ENCODE assay signal across 8 cellular contexts in genomic region chr16:53041196-53041977, GRCh38. TPM values are rescaled to one million over a fixed set of nuclear protein-coding genes. Genes with fewer than 3 reads are reported as not detected.
A peak's percentile ranks its signal among the peaks of the same experiment; 100 is the strongest.
DNase-seq lines count a peak whose midpoint lies in the region; ATAC-seq and TF ChIP-seq lines count a peak whose summit lies in the region.

No MANE protein-coding gene starts in this region.

- BruUV-seq in mammary epithelial cell (replicated peaks; lab: Mats Ljungman, UMichigan), result no TSS peak

- peaks cover 0 to 9% of the 10 kb centered on the region in 2 experiments; a peak in 2 of 4 replicates for H3K4me1 ChIP-seq in SK-N-SH (ENCODE audit: control insufficient read depth in 1 of 2, insufficient read depth in 2 of 2, low read depth in 1 of 2, low read length in 1 of 2)
- peaks cover 46% of the 10 kb centered on the region for H3K4me1 ChIP-seq in mammary epithelial cell (ENCODE audit: insufficient read depth, low read length)

- no peaks in the 10 kb centered on the region for H3K9me2 ChIP-seq in SK-N-SH

- intact Hi-C loops in mammary epithelial cell (cut with micrococcal nuclease) (loop anchor here (10.0 kb wide), 1 partner anchor 393 kb away; the partner anchor contains the start of gene RBL2), left colon (cut with DNase I, micrococcal nuclease) (loop anchor here in 1 of 2 donors (10.0 kb wide), 1 partner anchor 473 kb away; no protein-coding TSS in a partner anchor)

- H3K27me3 ChIP-seq in SK-N-SH (ENCODE audit: insufficient read depth) (no peaks in the 10 kb centered on the region), mammary epithelial cell (ENCODE audit: insufficient read depth, low read length) (no peaks in the 10 kb centered on the region)

- H2AFZ ChIP-seq in SK-N-SH (ENCODE audit: low read depth) (no peak overlapping the region), mammary epithelial cell (ENCODE audit: low read depth, low read length) (peak overlapping the region; percentile 73)

- POLR2A ChIA-PET in SK-N-SH (lab: Yijun Ruan, JAX), result interaction anchor here (0.7 kb wide), 1 partner anchor 1437 kb away, joined by 7 read pairs; no protein-coding TSS in a partner anchor

- peak; percentile 48; the same call in 2 of the 3 replicates for ATAC-seq in SK-N-SH treated with all-trans-retinoic acid at 6 μM for 48 hours
- ATAC-seq in left colon, result peak; percentile 26

- H3F3A ChIP-seq in SK-N-SH (replicated peaks; ENCODE audit: insufficient read depth), result no peaks in the 10 kb centered on the region

- CTCF ChIA-PET in SK-N-SH (lab: Yijun Ruan, JAX) (interaction anchor here (2.3 kb wide), 1 partner anchor 19 kb away, joined by 10 read pairs; no protein-coding TSS in a partner anchor), mammary epithelial cell (lab: Charles Lee; ENCODE audit: low non-redundant PET) (interaction anchor here (0.6 kb wide), 2 partner anchors 11 to 374 kb away, joined by 5 to 10 read pairs; partner anchors contain the start of gene CHD9NB)

- DNase-seq in SK-N-SH (no peak), mammary epithelial cell (peak; percentile 90), left colon (peak in 1 of 2 donors; percentile 59), NCI-H1417 treated with DMSO at 0.1 percent for 48 hours (lab: John Stamatoyannopoulos, UW) (no peak), SHP77 (lab: John Stamatoyannopoulos, UW) (no peak), SW480 (ENCODE audit: low spot score) (no peak), NCI-H146 treated with DMSO at 0.1 percent for 48 hours (lab: John Stamatoyannopoulos, UW; ENCODE audit: unreplicated experiment) (no peak)

- TF ChIP-seq CTCF in SK-N-SH (IDR thresholded peaks at IDR 0.05) (no peak), mammary epithelial cell (conservative IDR thresholded peaks at IDR 0.05 in 1 of 2, IDR thresholded peaks at IDR 0.05 in 1 of 2; ENCODE audit: extremely low read depth in 1 of 2, insufficient read depth in 1 of 2, low read depth in 1 of 2, low read length in 2 of 2) (no peak)

- H3K9me3 ChIP-seq in SK-N-SH, result no peaks in the 10 kb centered on the region
- no peaks in the 10 kb centered on the region for H3K9me3 ChIP-seq in mammary epithelial cell (replicated peaks; ENCODE audit: insufficient read depth, low read length)

- H3K4me3 ChIP-seq in SK-N-SH (ENCODE audit: low read depth in 2 of 2, low read length in 1 of 2) (no peak overlapping the region), mammary epithelial cell (replicated peaks in 1 of 3; ENCODE audit: insufficient read depth in 1 of 3, low read depth in 2 of 3, low read length in 3 of 3) (peak overlapping the region; percentile 7 to 35 (median 26))

- no peak overlapping the region for H3K4me2 ChIP-seq in SK-N-SH
- H3K4me2 ChIP-seq in mammary epithelial cell (ENCODE audit: insufficient read depth, low read depth, low read length), result peak overlapping the region; percentile 81

- no peaks in the 10 kb centered on the region for H3K79me2 ChIP-seq in SK-N-SH (ENCODE audit: insufficient read depth)
- no peaks in the 10 kb centered on the region for H3K79me2 ChIP-seq in mammary epithelial cell (ENCODE audit: insufficient read depth, low read length)

- TF ChIP-seq RAD21 in SK-N-SH (IDR thresholded peaks at IDR 0.05; ENCODE audit: low read length), result no peak

- in situ Hi-C loops in mammary epithelial cell (cut with MboI; ENCODE audit: low sequenced_read_pairs in 2 of 2), result no loop called here

- TF ChIP-seq EP300 in SK-N-SH (IDR thresholded peaks at IDR 0.05; ENCODE audit: borderline replicate concordance in 1 of 2, low read depth in 1 of 2, low read length in 1 of 2), result no peak

- H3K27ac ChIP-seq in SK-N-SH (ENCODE audit: low read depth in 2 of 2, low read length in 1 of 2) (no peak overlapping the region; a peak in 1 of 4 replicates), mammary epithelial cell (ENCODE audit: insufficient read depth, low read depth, low read length) (peak overlapping the region; percentile 50)

- H3K9ac ChIP-seq in SK-N-SH (no peak overlapping the region), mammary epithelial cell (ENCODE audit: insufficient read depth, low read length) (peak overlapping the region; percentile 24)

- no peaks in the 10 kb centered on the region for H3K36me3 ChIP-seq in SK-N-SH (replicated peaks in 1 of 2; ENCODE audit: control insufficient read depth in 1 of 2, insufficient read depth in 2 of 2, low read length in 1 of 2)
- no peaks in the 10 kb centered on the region for H3K36me3 ChIP-seq in mammary epithelial cell (ENCODE audit: insufficient read depth, low read length)

- H4K20me1 ChIP-seq in SK-N-SH (ENCODE audit: insufficient read depth), result no peaks in the 10 kb centered on the region
- no peaks in the 10 kb centered on the region for H4K20me1 ChIP-seq in mammary epithelial cell (ENCODE audit: insufficient read depth, low read length)

- 74% methylated on average over 5 of the region's 5 CpGs for WGBS in SK-N-SH (ENCODE audit: low lambda C conversion rate)
- 34% methylated on average over 5 of the region's 5 CpGs for WGBS in mammary epithelial cell (ENCODE audit: low coverage, missing lambda C conversion rate)

- dilution Hi-C loops in mammary epithelial cell (cut with HindIII; ENCODE audit: low sequenced_read_pairs), result no loop called here

TF ChIP-seq in SK-N-SH treated with all-trans-retinoic acid at 6 μM for 48 hours, 23 proteins besides CTCF, POLR2A, EP300 and RAD21:
- no peak for TF ChIP-seq ESRRG (CRISPR knock-in tag; IDR thresholded peaks at IDR 0.05)
- no peak for TF ChIP-seq ARNTL (CRISPR knock-in tag; IDR thresholded peaks at IDR 0.05; ENCODE audit: borderline replicate concordance, low read depth)
- TF ChIP-seq TCF4 (CRISPR knock-in tag; IDR thresholded peaks at IDR 0.05; ENCODE audit: borderline replicate concordance), result no peak
- no peak for TF ChIP-seq CSDC2 (CRISPR knock-in tag; IDR thresholded peaks at IDR 0.05)
- no peak for TF ChIP-seq ZNF70 (CRISPR knock-in tag; IDR thresholded peaks at IDR 0.05)

TF ChIP-seq in SK-N-SH, 30 proteins besides CTCF, POLR2A, EP300 and RAD21:
- no peak for TF ChIP-seq JUND (IDR thresholded peaks at IDR 0.05)
- no peak for TF ChIP-seq TEAD4 (IDR thresholded peaks at IDR 0.05; ENCODE audit: borderline replicate concordance, insufficient read depth)
- no peak for TF ChIP-seq FOXJ3 (CRISPR knock-in tag; IDR thresholded peaks at IDR 0.05)

RNA-seq across cellular contexts. Expression of gene CHD9NB, which starts 11.3 kb away (rescaled TPM):
- 2.5 and 2.7 TPM in 2 replicates for polyA plus RNA-seq in SK-N-SH (2012; rRNA removed)
- polyA plus RNA-seq in SK-N-SH (2012; cell fraction: cytosol; rRNA removed), result 2.0 and 2.3 TPM in 2 replicates
- 4.0 and 5.2 TPM in 2 replicates for polyA plus RNA-seq in SK-N-SH (2012; cell fraction: nucleus; rRNA removed)
- total RNA-seq in mammary epithelial cell, result 1 to 10 TPM in 1 of 2 donors, under 1 TPM in 1; 0.83 to 1.8 TPM
- 2.4 TPM for polyA plus RNA-seq in mammary epithelial cell
- polyA minus RNA-seq in mammary epithelial cell, result not detected
- total RNA-seq in left colon, result 1 to 10 TPM; 5.0 to 6.1 TPM

RNA-seq across cellular contexts. Expression of gene CHD9, which starts 13.4 kb away (rescaled TPM):
- polyA plus RNA-seq in SK-N-SH (2012; rRNA removed) (6.2 and 9.2 TPM in 2 replicates), mammary epithelial cell (16.0 TPM)
- polyA plus RNA-seq in SK-N-SH (2012; cell fraction: cytosol; rRNA removed), result 8.2 and 10.6 TPM in 2 replicates
- 10.2 and 20.1 TPM in 2 replicates for polyA plus RNA-seq in SK-N-SH (2012; cell fraction: nucleus; rRNA removed)
- total RNA-seq in mammary epithelial cell (10 to 100 TPM; 49.2 to 53.2 TPM), left colon (10 to 100 TPM; 68.6 to 73.7 TPM)
- polyA minus RNA-seq in mammary epithelial cell, result 30.2 TPM

Comparison
In these comparisons a context has a peak if more than half of its experiments do, and no peak if none do; other contexts are left out.
1. H3K4me3 ChIP-seq: peak in mammary epithelial cell (3 of 3); none in SK-N-SH (0 of 2).